Comparison of ENCODE assay signal across 22 cellular contexts in the genomic region with DNA sequence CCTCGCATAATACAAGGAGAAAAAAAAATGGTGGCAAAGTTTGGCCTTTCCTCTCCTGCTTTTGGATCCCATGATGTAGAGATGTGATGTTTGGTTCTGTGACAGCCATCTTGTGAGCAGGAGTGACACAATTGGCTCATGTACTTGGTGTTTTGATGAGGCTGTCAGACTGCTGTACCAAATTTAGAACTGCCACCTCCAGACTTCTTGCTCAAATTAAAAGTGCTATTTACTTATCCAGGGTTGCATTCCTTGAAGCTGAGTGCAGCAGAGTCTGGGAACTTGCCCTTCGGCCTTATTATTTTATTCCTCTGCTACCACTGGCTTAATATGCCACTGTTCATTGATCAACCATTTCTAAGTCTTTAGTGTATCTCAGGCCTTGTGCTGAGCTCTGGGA. TPM values are rescaled to one million over a fixed set of nuclear protein-coding genes. Genes with fewer than 3 reads are reported as not detected.
DNase-seq lines count a peak whose midpoint lies in the region; ATAC-seq and TF ChIP-seq lines count a peak whose summit lies in the region.
"Had no signal": no experiment of that assay in that cellular context is flagged by ENCODE, and none has a peak within 500 bp of the region (broad histone marks: within the 10 kb centered on the region; RNA-seq: fewer than 3 reads in every experiment).

No MANE protein-coding gene starts in this region.

- H3K9me3 ChIP-seq in smooth muscle cell (replicated peaks; ENCODE audit: low read depth) (no peaks in the 10 kb centered on the region), endodermal cell (ENCODE audit: control insufficient read depth, low read length) (no peaks in the 10 kb centered on the region)
- H3K9me3 ChIP-seq: SJSA1 had no signal

- H3K27ac ChIP-seq in smooth muscle cell (ENCODE audit: low read depth): peak overlapping the region; percentile 29
- H3K27ac ChIP-seq in endodermal cell (ENCODE audit: low read depth, low read length): no peak overlapping the region
- H3K27ac ChIP-seq: RWPE1, SJSA1 had no signal

- H3K4me1 ChIP-seq in smooth muscle cell (ENCODE audit: low read depth): no peaks in the 10 kb centered on the region
- no peaks in the 10 kb centered on the region for H3K4me1 ChIP-seq in endodermal cell (ENCODE audit: control insufficient read depth, insufficient read depth, low read length)
- H3K4me1 ChIP-seq: SJSA1 had no signal

- ATAC-seq in HG03159 (IDR thresholded peaks at IDR 0.05; ENCODE audit: unreplicated experiment): no peak
- ATAC-seq: PC-3 had no signal

- no peak overlapping the region for H3K4me2 ChIP-seq in smooth muscle cell

- no peaks in the 10 kb centered on the region for H4K20me1 ChIP-seq in smooth muscle cell (ENCODE audit: low read depth)
- H4K20me1 ChIP-seq: BLaER1 treated with 17β-estradiol and CSF1 and Interleukin-3, amounts not matched to agents 10 nM and 100 nM had no signal

- no peaks in the 10 kb centered on the region for H3K9me3 Mint-ChIP-seq in endodermal cell

- no peaks in the 10 kb centered on the region for H3K79me2 ChIP-seq in smooth muscle cell (ENCODE audit: low read depth)

- H3K36me3 ChIP-seq in smooth muscle cell (ENCODE audit: low read depth): no peaks in the 10 kb centered on the region
- no peaks in the 10 kb centered on the region for H3K36me3 ChIP-seq in endodermal cell (ENCODE audit: control insufficient read depth, insufficient read depth, low read length)
- H3K36me3 ChIP-seq: BLaER1 treated with 17β-estradiol and CSF1 and Interleukin-3, amounts not matched to agents 10 nM and 100 nM; SJSA1 had no signal

- no peak overlapping the region for H2AFZ ChIP-seq in smooth muscle cell (ENCODE audit: low read depth)

- H3K4me3 ChIP-seq in smooth muscle cell (no peak overlapping the region), endodermal cell (ENCODE audit: low read length) (no peak overlapping the region)
- H3K4me3 ChIP-seq: BLaER1 treated with 17β-estradiol and CSF1 and Interleukin-3, amounts not matched to agents 10 nM and 100 nM; SJSA1 had no signal

- H3K4me3 Mint-ChIP-seq in endodermal cell: no peak overlapping the region
- H3K4me3 Mint-ChIP-seq: CD8-positive, alpha-beta memory T cell had no signal

- H3K27ac Mint-ChIP-seq in endodermal cell: no peak overlapping the region

- TF ChIP-seq CTCF in smooth muscle cell (IDR thresholded peaks at IDR 0.05; ENCODE audit: borderline replicate concordance, insufficient read depth, poor library complexity, severe bottlenecking): no peak
- no peak for TF ChIP-seq CTCF in endodermal cell (conservative IDR thresholded peaks at IDR 0.05)

- H3K27me3 ChIP-seq in smooth muscle cell (ENCODE audit: low read depth) (no peaks in the 10 kb centered on the region), endodermal cell (ENCODE audit: control insufficient read depth, insufficient read depth, low read length, poor library complexity, severe bottlenecking) (no peaks in the 10 kb centered on the region)
- H3K27me3 ChIP-seq: BLaER1 treated with 17β-estradiol and CSF1 and Interleukin-3, amounts not matched to agents 10 nM and 100 nM; SJSA1 had no signal

- H3K36me3 Mint-ChIP-seq in endodermal cell (ENCODE audit: low read depth): no peaks in the 10 kb centered on the region

- H3F3A ChIP-seq in smooth muscle cell (ENCODE audit: low read depth): no peaks in the 10 kb centered on the region

- peak; percentile 25 for DNase-seq in AG08395 (ENCODE audit: low spot score)
- DNase-seq in M059J (ENCODE audit: low read depth): peak; percentile 43
- peak; percentile 6 for DNase-seq in fibroblast of peridontal ligament (ENCODE audit: extremely low read depth)
- DNase-seq in smooth muscle cell (lab: John Stamatoyannopoulos, UW; ENCODE audit: unreplicated experiment): no peak
- DNase-seq in endodermal cell: no peak
- no peak for DNase-seq in medulla oblongata (ENCODE audit: extremely low spot score)
- no peak for DNase-seq in cortex of kidney (lab: John Stamatoyannopoulos, UW)
- DNase-seq: 8988T; CD8-positive, alpha-beta memory T cell; DMS79 treated with DMSO at 0.1 percent for 48 hours; IMR-90; Karpas-422; MM.1S; NCI-H1105; NCI-H1694; NCI-H510A treated with DMSO at 0.1 percent for 48 hours; NCI-H82; PC-3 had no signal

- 87% methylated on average over 2 of the region's 2 CpGs for WGBS in smooth muscle cell (ENCODE audit: low lambda C conversion rate)
- WGBS in endodermal cell (ENCODE audit: insufficient coverage in 1 of 2, insufficient read length in 1 of 2), 2 experiments: 83 to 93% methylated on average over 2 of the region's 2 CpGs

- H3K9ac ChIP-seq in smooth muscle cell (ENCODE audit: low read depth): no peak overlapping the region
- H3K9ac ChIP-seq in endodermal cell (ENCODE audit: extremely low read depth, low read length, poor library complexity, severe bottlenecking): no peak overlapping the region
- H3K9ac ChIP-seq: BLaER1 treated with 17β-estradiol and CSF1 and Interleukin-3, amounts not matched to agents 10 nM and 100 nM had no signal

- no peaks in the 10 kb centered on the region for H3K4me1 Mint-ChIP-seq in endodermal cell

- no peaks in the 10 kb centered on the region for H3K27me3 Mint-ChIP-seq in endodermal cell (ENCODE audit: insufficient read depth)

RNA-seq across cellular contexts. Expression of a gene that starts 21.9 kb away (rescaled TPM):
- total RNA-seq in M059J (2014; rRNA removed; shearing (Covaris generic)): 0.07 TPM in 1 of 2 replicates, not detected in the other
- total RNA-seq in smooth muscle cell (0.09 and 0.18 TPM in 2 replicates), endodermal cell (not detected)
- polyA plus RNA-seq in smooth muscle cell: 0.15 and 0.43 TPM in 2 replicates
- 0.07 TPM for polyA plus RNA-seq in endodermal cell (2013, experiment 1 of 2)
- polyA plus RNA-seq in endodermal cell (2013, experiment 2 of 2): not detected
- polyA plus RNA-seq: IMR-90 had no signal

Comparison
In these comparisons a context has a peak if more than half of its experiments do, and no peak if none do; other contexts are left out.
1. DNase-seq: peak in AG08395 (single experiment), M059J (single experiment) and fibroblast of peridontal ligament (single experiment); none in smooth muscle cell (single experiment), endodermal cell (single experiment), medulla oblongata (single experiment) and cortex of kidney (single experiment).